In the genomic region with DNA sequence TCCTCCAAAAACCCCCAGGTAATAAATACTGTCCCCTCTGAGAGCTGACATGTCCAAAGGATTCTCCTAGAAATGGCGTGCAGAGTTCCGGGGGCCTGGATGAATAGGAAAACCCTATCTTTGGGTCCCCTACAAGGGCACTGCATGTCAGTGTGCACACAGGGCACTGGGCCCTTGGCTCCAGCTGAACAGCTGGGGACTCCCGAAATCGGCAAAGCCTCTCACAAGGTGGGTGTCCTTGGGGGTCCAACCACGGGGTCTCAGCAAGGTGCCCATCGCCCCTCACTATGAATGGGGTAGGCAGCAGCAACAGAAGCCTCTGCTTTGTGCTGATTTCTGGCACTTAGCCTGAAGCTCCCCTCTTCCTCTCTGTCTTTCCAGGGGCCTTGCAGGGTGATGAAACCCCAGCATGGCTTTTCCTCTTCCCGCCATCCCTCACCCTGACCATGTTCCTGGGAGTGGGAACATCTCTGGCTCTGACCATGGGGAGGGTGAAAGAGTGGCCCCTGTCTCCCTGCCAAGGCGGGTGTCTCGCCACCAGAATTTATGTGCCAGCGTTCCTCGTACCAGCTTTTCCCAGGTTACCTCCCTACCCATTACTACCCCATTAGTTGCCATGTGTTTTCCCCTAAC, we compare ENCODE assay signal across 16 cellular contexts.
"Had no signal": no experiment of that assay in that cellular context is flagged by ENCODE, and none has a peak within 500 bp of the region (broad histone marks: within the 10 kb centered on the region; RNA-seq: fewer than 3 reads in every experiment).

No MANE protein-coding gene starts in this region.

- H3K27me3 ChIP-seq: pancreas had no signal

- H3K4me3 ChIP-seq: esophagus muscularis mucosa, lung, pancreas had no signal

- H3K36me3 Mint-ChIP-seq: stimulated activated memory B cell treated with anti-CD40 and anti-IgM and Interleukin-4, amounts not matched to agents 10 μg/mL and 1 μg/mL and 100 μg/mL, for 72 hours had no signal

- H3K27ac ChIP-seq: esophagus muscularis mucosa, pancreas had no signal

- H3K4me1 ChIP-seq: esophagus muscularis mucosa, pancreas had no signal

- H3K27ac Mint-ChIP-seq: activated CD4-positive, alpha-beta T cell treated with anti-CD3 and anti-CD28 coated beads, Interleukin-2, amount 10 ng/mL, durations not matched to agents 7 days and 5 days; activated naive CD4-positive, alpha-beta T cell treated with anti-CD3 and anti-CD28 coated beads for 36 hours; stimulated activated memory B cell treated with anti-CD40 and anti-IgM and Interleukin-4, amounts not matched to agents 10 μg/mL and 1 μg/mL and 100 μg/mL, for 72 hours had no signal

- H3K9me3 ChIP-seq: esophagus muscularis mucosa, pancreas had no signal

- H3K4me3 Mint-ChIP-seq: activated CD4-positive, alpha-beta T cell treated with anti-CD3 and anti-CD28 coated beads, Interleukin-2, amount 10 ng/mL, durations not matched to agents 7 days and 5 days; activated naive CD4-positive, alpha-beta T cell treated with anti-CD3 and anti-CD28 coated beads for 36 hours; activated T-cell treated with anti-CD3 and anti-CD28 coated beads, Interleukin-2, amount 50 U/mL, for 4 hours; stimulated activated memory B cell treated with anti-CD40 and anti-IgM and Interleukin-4, amounts not matched to agents 10 μg/mL and 1 μg/mL and 100 μg/mL, for 72 hours had no signal

- H3K9me3 Mint-ChIP-seq: activated CD4-positive, alpha-beta T cell treated with anti-CD3 and anti-CD28 coated beads, Interleukin-2, amount 10 ng/mL, durations not matched to agents 7 days and 5 days; activated naive CD4-positive, alpha-beta T cell treated with anti-CD3 and anti-CD28 coated beads for 36 hours; activated T-cell treated with anti-CD3 and anti-CD28 coated beads, Interleukin-2, amount 50 U/mL, for 4 hours; stimulated activated memory B cell treated with anti-CD40 and anti-IgM and Interleukin-4, amounts not matched to agents 10 μg/mL and 1 μg/mL and 100 μg/mL, for 72 hours had no signal

- H3K4me1 Mint-ChIP-seq: activated CD4-positive, alpha-beta T cell treated with anti-CD3 and anti-CD28 coated beads, Interleukin-2, amount 10 ng/mL, durations not matched to agents 7 days and 5 days had no signal

- H3K36me3 ChIP-seq: esophagus muscularis mucosa, pancreas had no signal

- ATAC-seq: activated CD4-positive, CD25-positive, alpha-beta regulatory T cell treated with anti-CD3 and anti-CD28 coated beads, Interleukin-2, amount 50 U/mL, for 24 hours; activated T-cell treated with anti-CD3 and anti-CD28 coated beads, Interleukin-2, amount 50 U/mL, for 4 hours; pancreas; sciatic nerve; stimulated activated memory B cell treated with anti-CD40 and anti-IgM and Interleukin-4, amounts not matched to agents 10 μg/mL and 1 μg/mL and 100 μg/mL, for 72 hours had no signal

- DNase-seq: activated CD4-positive, alpha-beta T cell treated with anti-CD3 and anti-CD28 coated beads, Interleukin-2, amount 10 ng/mL, durations not matched to agents 7 days and 5 days; activated CD8-positive, alpha-beta memory T cell treated with anti-CD3 and anti-CD28 coated beads, Interleukin-2, amount 50 U/mL, for 4 hours; activated naive CD4-positive, alpha-beta T cell treated with anti-CD3 and anti-CD28 coated beads for 36 hours; activated T-cell treated with anti-CD3 and anti-CD28 coated beads, Interleukin-2, amount 50 U/mL, for 4 hours; cerebellar nuclear complex; cortex of kidney; effector CD8-positive, alpha-beta T cell; hippocampal formation; islet precursor cell; stimulated activated CD4-positive, alpha-beta T cell treated with anti-CD3 and anti-CD28 coated beads, Interleukin-4, amount 100 ng/mL, for 4 hours had no signal
